Comparison of ENCODE assay signal across 11 cellular contexts in genomic region chr5:55668356-55668755, GRCh38. TPM values are rescaled to one million over a fixed set of nuclear protein-coding genes. Genes with fewer than 3 reads are reported as not detected.
DNase-seq lines count a peak whose midpoint lies in the region; ATAC-seq and TF ChIP-seq lines count a peak whose summit lies in the region.
"Had no signal": no experiment of that assay in that cellular context is flagged by ENCODE, and none has a peak within 500 bp of the region (broad histone marks: within the 10 kb centered on the region; RNA-seq: fewer than 3 reads in every experiment).

No MANE protein-coding gene starts in this region.

- peak; percentile 73 for DNase-seq in ACHN
- DNase-seq in ascending aorta (ENCODE audit: low spot score in 2 of 2) = no peak
- peak; percentile 90 for DNase-seq in islet precursor cell
- no peak for DNase-seq in activated naive CD4-positive, alpha-beta T cell treated with anti-CD3 and anti-CD28 coated beads, Interleukin-2, amount 50 U/mL, for 16 hours
- DNase-seq in cardiac septum (ENCODE audit: low spot score) = no peak
- DNase-seq in left ventricle myocardium inferior = no peak
- DNase-seq in spleen = no peak
- DNase-seq: CD8-positive, alpha-beta memory T cell; colonic mucosa had no signal

- ATAC-seq in HG02759 (IDR thresholded peaks at IDR 0.05; ENCODE audit: unreplicated experiment) = peak; percentile 42

- intact Hi-C loops in ascending aorta (cut with DNase I) (loop anchor here (10.0 kb wide), 1 partner anchor 234 kb away; no protein-coding TSS in a partner anchor), cardiac septum (cut with DNase I) (no loop called here), left ventricle myocardium inferior (cut with micrococcal nuclease) (no loop called here), spleen (cut with DNase I; ENCODE audit: low total_unique reads) (no loop called here)

- no peak for TF ChIP-seq CTCF in ascending aorta (IDR thresholded peaks at IDR 0.05)
- no peak for TF ChIP-seq CTCF in left ventricle myocardium inferior (IDR thresholded peaks at IDR 0.05; ENCODE audit: borderline replicate concordance)
- TF ChIP-seq CTCF in spleen (IDR thresholded peaks at IDR 0.05 in 8 of 11, conservative IDR thresholded peaks at IDR 0.05 in 3 of 11) = no peak

- TF ChIP-seq POLR2A in spleen (IDR thresholded peaks at IDR 0.05) = no peak

- peak overlapping the region; percentile 15 to 58 for H3K27ac ChIP-seq in ascending aorta
- H3K27ac ChIP-seq in left ventricle myocardium inferior (replicated peaks) = no peak overlapping the region
- H3K27ac ChIP-seq in spleen = no peak overlapping the region
- H3K27ac ChIP-seq: colonic mucosa had no signal

- in situ Hi-C loops in ACHN (cut with HindIII; ENCODE audit: low pct_ligation_motif_present, low pct_unique_long_range_greater_than_20kb, low sequenced_read_pairs) = no loop called here

- peaks cover 0 to 6% of the 10 kb centered on the region in 2 donors for H3K36me3 ChIP-seq in ascending aorta
- H3K36me3 ChIP-seq in left ventricle myocardium inferior = peaks cover 29% of the 10 kb centered on the region
- peaks cover 0 to 75% (median 9%) of the 10 kb centered on the region in 6 donors for H3K36me3 ChIP-seq in spleen
- H3K36me3 ChIP-seq: colonic mucosa had no signal

- H3K4me1 ChIP-seq in ascending aorta (peaks cover 0 to 10% of the 10 kb centered on the region in 2 donors), left ventricle myocardium inferior (no peaks in the 10 kb centered on the region), spleen (no peaks in the 10 kb centered on the region)
- H3K4me1 ChIP-seq: colonic mucosa had no signal

- H3K4me3 ChIP-seq in ascending aorta = no peak overlapping the region
- no peak overlapping the region for H3K4me3 ChIP-seq in left ventricle myocardium inferior
- no peak overlapping the region for H3K4me3 ChIP-seq in spleen
- H3K4me3 ChIP-seq: colonic mucosa, lung had no signal

- H3K27me3 ChIP-seq in ascending aorta = no peaks in the 10 kb centered on the region
- no peaks in the 10 kb centered on the region for H3K27me3 ChIP-seq in left ventricle myocardium inferior (ENCODE audit: low read depth)
- H3K27me3 ChIP-seq in spleen (replicated peaks in 1 of 7) = no peaks in the 10 kb centered on the region
- H3K27me3 ChIP-seq: colonic mucosa had no signal

- H3K9me3 ChIP-seq in ascending aorta = no peaks in the 10 kb centered on the region
- H3K9me3 ChIP-seq in left ventricle myocardium inferior (replicated peaks) = no peaks in the 10 kb centered on the region
- no peaks in the 10 kb centered on the region for H3K9me3 ChIP-seq in spleen
- H3K9me3 ChIP-seq: colonic mucosa had no signal

RNA-seq across cellular contexts. Expression of gene SLC38A9, which starts 43.8 kb away (rescaled TPM):
- total RNA-seq in ascending aorta (1.8 TPM), cardiac septum (6.8 TPM), left ventricle myocardium inferior (7.0 TPM), spleen (10 to 100 TPM; 23.7 to 45.0 (median 28.8) TPM)
- polyA plus RNA-seq in spleen = 1 to 10 TPM; 7.9 to 8.8 (median 8.1) TPM

Comparison
In these comparisons a context has a peak if more than half of its experiments do, and no peak if none do; other contexts are left out.
1. DNase-seq: peak in ACHN (single experiment) and islet precursor cell (single experiment); none in ascending aorta (0 of 2), activated naive CD4-positive, alpha-beta T cell treated with anti-CD3 and anti-CD28 coated beads, Interleukin-2, amount 50 U/mL, for 16 hours (single experiment), cardiac septum (single experiment), left ventricle myocardium inferior (single experiment) and spleen (single experiment).
2. H3K27ac ChIP-seq: peak in ascending aorta (2 of 2); none in left ventricle myocardium inferior (single experiment) and spleen (0 of 8).